Comparison of ENCODE assay signal across 25 cellular contexts in the genomic region with DNA sequence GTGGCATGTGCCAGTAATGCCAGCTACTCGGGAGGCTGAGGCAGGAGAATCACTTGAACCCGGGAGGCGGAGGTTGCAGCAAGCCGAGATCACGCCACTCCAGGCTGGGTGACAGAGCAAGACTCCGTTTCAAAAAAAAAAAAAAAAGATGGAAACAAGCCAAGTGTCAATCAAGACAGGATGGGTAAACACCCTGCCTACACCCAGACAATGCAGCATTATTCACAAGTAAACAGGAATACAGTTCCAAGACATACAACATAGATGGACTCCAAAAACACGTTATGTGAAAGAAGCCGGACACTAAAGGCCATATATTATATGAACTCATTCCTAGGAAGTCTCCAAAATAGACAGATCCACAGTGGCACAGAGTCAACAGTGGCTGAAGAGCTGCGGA. TPM values are rescaled to one million over a fixed set of nuclear protein-coding genes. Genes with fewer than 3 reads are reported as not detected.
DNase-seq lines count a peak whose midpoint lies in the region; ATAC-seq, FAIRE-seq and TF ChIP-seq lines count a peak whose summit lies in the region.
"Had no signal": no experiment of that assay in that cellular context is flagged by ENCODE, and none has a peak within 500 bp of the region (broad histone marks: within the 10 kb centered on the region; RNA-seq: fewer than 3 reads in every experiment).

No MANE protein-coding gene starts in this region.

- peak overlapping the region; percentile 47 for H3K4me3 Mint-ChIP-seq in activated naive CD8-positive, alpha-beta T cell
- H3K4me3 Mint-ChIP-seq in activated naive CD8-positive, alpha-beta T cell treated with anti-CD3 and anti-CD28 coated beads, Interleukin-2, amount 50 U/mL, for 24 hours, result no peak overlapping the region
- no peak overlapping the region for H3K4me3 Mint-ChIP-seq in activated T-helper 1 cell treated with anti-CD3 and anti-CD28 coated beads, Interleukin-12 subunit alpha, Interleukin-12 subunit beta, Interleukin-2, Interleukin-4 antibody, amounts not matched to agents 30 ng/mL and 10 ng/mL and 1 ng/mL, durations not matched to agents 14 hours and 24 hours and 36 hours
- H3K4me3 Mint-ChIP-seq: T-helper 2 cell treated with Interferon-gamma antibody and Interleukin-4, amounts not matched to agents 5 μg/mL and 100 μg/mL, for 36 hours had no signal

- H3K27me3 Mint-ChIP-seq in activated naive CD8-positive, alpha-beta T cell, result no peaks in the 10 kb centered on the region
- H3K27me3 Mint-ChIP-seq in activated naive CD8-positive, alpha-beta T cell treated with anti-CD3 and anti-CD28 coated beads, Interleukin-2, amount 50 U/mL, for 24 hours, result no peaks in the 10 kb centered on the region
- no peaks in the 10 kb centered on the region for H3K27me3 Mint-ChIP-seq in activated T-helper 1 cell treated with anti-CD3 and anti-CD28 coated beads, Interleukin-12 subunit alpha, Interleukin-12 subunit beta, Interleukin-2, Interleukin-4 antibody, amounts not matched to agents 30 ng/mL and 10 ng/mL and 1 ng/mL, durations not matched to agents 14 hours and 24 hours and 36 hours (ENCODE audit: insufficient read depth)

- DNase-seq in activated naive CD8-positive, alpha-beta T cell treated with anti-CD3 and anti-CD28 coated beads, Interleukin-2, amount 50 U/mL, for 24 hours, result no peak
- DNase-seq in activated T-helper 1 cell treated with anti-CD3 and anti-CD28 coated beads, Interleukin-12 subunit alpha, Interleukin-12 subunit beta, Interleukin-2, Interleukin-4 antibody, amounts not matched to agents 30 ng/mL and 10 ng/mL and 1 ng/mL, durations not matched to agents 14 hours and 24 hours and 36 hours (ENCODE audit: low spot score), result no peak
- DNase-seq in left colon (no peak), NCI-H1930 (lab: John Stamatoyannopoulos, UW) (no peak), GM12891 (ENCODE audit: insufficient read length, low spot score) (no peak)
- DNase-seq: activated CD4-positive, alpha-beta T cell treated with anti-CD3 and anti-CD28 coated beads for 48 hours; activated naive CD4-positive, alpha-beta T cell treated with anti-CD3 and anti-CD28 coated beads, Interleukin-2, amount 50 U/mL, for 16 hours; BE2C; Calu3; central memory CD4-positive, alpha-beta T cell; dermis blood vessel endothelial cell; DND-41; gastrocnemius medialis; hippocampal formation; left cardiac atrium; mesendoderm; NCI-H146; psoas muscle; stimulated activated CD4-positive, alpha-beta T cell treated with anti-CD3 and anti-CD28 coated beads, Interleukin-4, amount 100 ng/mL, for 4 hours; stimulated activated naive CD4-positive, alpha-beta T cell treated with Interleukin-2 at 50 U/mL for 16 hours had no signal

- peak overlapping the region; percentile 58 for H3K27ac Mint-ChIP-seq in activated naive CD8-positive, alpha-beta T cell
- H3K27ac Mint-ChIP-seq in activated naive CD8-positive, alpha-beta T cell treated with anti-CD3 and anti-CD28 coated beads, Interleukin-2, amount 50 U/mL, for 24 hours, result no peak overlapping the region
- H3K27ac Mint-ChIP-seq in activated T-helper 1 cell treated with anti-CD3 and anti-CD28 coated beads, Interleukin-12 subunit alpha, Interleukin-12 subunit beta, Interleukin-2, Interleukin-4 antibody, amounts not matched to agents 30 ng/mL and 10 ng/mL and 1 ng/mL, durations not matched to agents 14 hours and 24 hours and 36 hours, result peak overlapping the region; percentile 50
- H3K27ac Mint-ChIP-seq: T-helper 2 cell treated with Interferon-gamma antibody and Interleukin-4, amounts not matched to agents 5 μg/mL and 100 μg/mL, for 36 hours had no signal

- peaks cover 4% of the 10 kb centered on the region for H3K36me3 Mint-ChIP-seq in activated naive CD8-positive, alpha-beta T cell
- H3K36me3 Mint-ChIP-seq in activated naive CD8-positive, alpha-beta T cell treated with anti-CD3 and anti-CD28 coated beads, Interleukin-2, amount 50 U/mL, for 24 hours (ENCODE audit: low read depth), result peaks cover 14% of the 10 kb centered on the region
- H3K36me3 Mint-ChIP-seq in activated T-helper 1 cell treated with anti-CD3 and anti-CD28 coated beads, Interleukin-12 subunit alpha, Interleukin-12 subunit beta, Interleukin-2, Interleukin-4 antibody, amounts not matched to agents 30 ng/mL and 10 ng/mL and 1 ng/mL, durations not matched to agents 14 hours and 24 hours and 36 hours (ENCODE audit: low read depth), result peaks cover 14% of the 10 kb centered on the region

- no peak for TF ChIP-seq POLR2A in GM12891 (IDR thresholded peaks at IDR 0.05; ENCODE audit: low read depth, low read length)

- no peaks in the 10 kb centered on the region for H3K9me3 Mint-ChIP-seq in activated naive CD8-positive, alpha-beta T cell (ENCODE audit: low read depth)
- H3K9me3 Mint-ChIP-seq in activated naive CD8-positive, alpha-beta T cell treated with anti-CD3 and anti-CD28 coated beads, Interleukin-2, amount 50 U/mL, for 24 hours, result no peaks in the 10 kb centered on the region
- no peaks in the 10 kb centered on the region for H3K9me3 Mint-ChIP-seq in activated T-helper 1 cell treated with anti-CD3 and anti-CD28 coated beads, Interleukin-12 subunit alpha, Interleukin-12 subunit beta, Interleukin-2, Interleukin-4 antibody, amounts not matched to agents 30 ng/mL and 10 ng/mL and 1 ng/mL, durations not matched to agents 14 hours and 24 hours and 36 hours
- H3K9me3 Mint-ChIP-seq: T-helper 2 cell treated with Interferon-gamma antibody and Interleukin-4, amounts not matched to agents 5 μg/mL and 100 μg/mL, for 36 hours had no signal

- peaks cover 71% of the 10 kb centered on the region for H3K4me1 Mint-ChIP-seq in activated naive CD8-positive, alpha-beta T cell (ENCODE audit: low read depth)
- H3K4me1 Mint-ChIP-seq in activated naive CD8-positive, alpha-beta T cell treated with anti-CD3 and anti-CD28 coated beads, Interleukin-2, amount 50 U/mL, for 24 hours, result peaks cover 75% of the 10 kb centered on the region
- peaks cover 52% of the 10 kb centered on the region for H3K4me1 Mint-ChIP-seq in activated T-helper 1 cell treated with anti-CD3 and anti-CD28 coated beads, Interleukin-12 subunit alpha, Interleukin-12 subunit beta, Interleukin-2, Interleukin-4 antibody, amounts not matched to agents 30 ng/mL and 10 ng/mL and 1 ng/mL, durations not matched to agents 14 hours and 24 hours and 36 hours (ENCODE audit: low read depth)

- no peak for ATAC-seq in activated naive CD8-positive, alpha-beta T cell treated with anti-CD3 and anti-CD28 coated beads, Interleukin-2, amount 50 U/mL, for 24 hours
- ATAC-seq in left colon, result peak; percentile 11
- no peak for ATAC-seq in HG02981 (IDR thresholded peaks at IDR 0.05; ENCODE audit: unreplicated experiment)
- ATAC-seq in GM18520 (IDR thresholded peaks at IDR 0.05; ENCODE audit: unreplicated experiment), result no peak
- ATAC-seq: gastrocnemius medialis, left cardiac atrium, SK-N-SH treated with all-trans-retinoic acid at 6 μM for 48 hours had no signal

- intact Hi-C loops in activated T-helper 1 cell treated with anti-CD3 and anti-CD28 coated beads, Interleukin-12 subunit alpha, Interleukin-12 subunit beta, Interleukin-2, Interleukin-4 antibody, amounts not matched to agents 30 ng/mL and 10 ng/mL and 1 ng/mL, durations not matched to agents 14 hours and 24 hours and 36 hours (cut with micrococcal nuclease), result no loop called here
- intact Hi-C loops in left colon (cut with DNase I, micrococcal nuclease), result no loop called here

- FAIRE-seq in GM12891 (lab: Jason Lieb, UNC), result no peak

TF ChIP-seq in GM12891, 5 proteins besides CTCF, POLR2A, EP300 and RAD21:
- no peak for TF ChIP-seq TAF1 (IDR thresholded peaks at IDR 0.05; ENCODE audit: low read depth, low read length)
- TF ChIP-seq SPI1 (IDR thresholded peaks at IDR 0.05; ENCODE audit: low read depth, low read length), result no peak
- TF ChIP-seq POU2F2 (IDR thresholded peaks at IDR 0.05; ENCODE audit: low read depth, low read length), result no peak
- TF ChIP-seq POLR2AphosphoS5 (IDR thresholded peaks at IDR 0.05; ENCODE audit: low read depth, low read length), result no peak
- no peak for TF ChIP-seq PAX5 (IDR thresholded peaks at IDR 0.05; ENCODE audit: insufficient read depth, low read length, severe bottlenecking)

RNA-seq across cellular contexts. Expression of a gene that starts 33.9 kb away (rescaled TPM):
- total RNA-seq in activated T-helper 1 cell treated with anti-CD3 and anti-CD28 coated beads, Interleukin-12 subunit alpha, Interleukin-12 subunit beta, Interleukin-2, Interleukin-4 antibody, amounts not matched to agents 30 ng/mL and 10 ng/mL and 1 ng/mL, durations not matched to agents 14 hours and 24 hours and 36 hours, result 176 and 179 TPM in 2 replicates
- 100 to 1,000 TPM in 1 of 2 donors, 10 to 100 TPM in 1; 82.5 to 135 TPM for total RNA-seq in left colon
- polyA plus RNA-seq in GM12891 (2012; ENCODE audit: low read depth, missing spikeins), result 50.7 TPM

RNA-seq across cellular contexts. Expression of a gene that starts 51.8 kb away (rescaled TPM):
- 106 and 112 TPM in 2 replicates for total RNA-seq in activated T-helper 1 cell treated with anti-CD3 and anti-CD28 coated beads, Interleukin-12 subunit alpha, Interleukin-12 subunit beta, Interleukin-2, Interleukin-4 antibody, amounts not matched to agents 30 ng/mL and 10 ng/mL and 1 ng/mL, durations not matched to agents 14 hours and 24 hours and 36 hours
- total RNA-seq in left colon, result 100 to 1,000 TPM; 106 to 146 TPM
- 54.3 TPM for polyA plus RNA-seq in GM12891 (2012; ENCODE audit: low read depth, missing spikeins)
